ENCODE assay signal across 8 cellular contexts in the genomic region with DNA sequence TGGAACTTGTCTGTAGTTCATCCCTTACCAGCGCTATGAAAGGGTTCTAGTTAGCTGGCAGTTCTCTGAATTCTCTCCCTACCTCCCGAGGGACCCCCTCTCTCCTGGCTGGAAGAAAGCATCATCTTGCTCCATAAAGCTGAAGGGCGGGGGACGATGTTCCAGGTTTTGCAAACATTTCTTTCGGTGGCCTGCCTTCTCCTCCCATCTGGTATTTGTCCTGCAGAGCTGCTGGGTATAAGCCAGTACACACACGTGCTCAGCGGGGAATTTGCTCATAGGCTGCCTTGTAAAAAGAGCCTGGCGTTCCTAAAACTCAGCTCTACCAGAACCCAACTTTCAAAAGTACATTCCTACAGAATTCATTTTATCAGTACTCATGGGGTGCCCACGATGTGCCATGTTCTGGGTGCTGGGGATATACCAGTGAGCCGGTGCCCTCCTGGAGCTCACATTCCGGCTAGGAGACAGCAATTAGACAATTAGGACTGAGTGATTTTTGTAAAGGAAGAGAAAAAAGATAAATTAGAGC. TPM values are rescaled to one million over a fixed set of nuclear protein-coding genes. Genes with fewer than 3 reads are reported as not detected.
A peak's percentile ranks its signal among the peaks of the same experiment; 100 is the strongest.
DNase-seq lines count a peak whose midpoint lies in the region; ATAC-seq and TF ChIP-seq lines count a peak whose summit lies in the region.

No MANE protein-coding gene starts in this region.

- no peak for TF ChIP-seq CTCF in glutamatergic neuron (IDR thresholded peaks at IDR 0.05; ENCODE audit: partially characterized antibody, unreplicated experiment)

- no peak for ATAC-seq in HG03442 (IDR thresholded peaks at IDR 0.05; ENCODE audit: unreplicated experiment)

- intact Hi-C loops in activated T-helper 2 cell treated with anti-CD3 and anti-CD28 coated beads, Interferon-gamma antibody, Interleukin-2, Interleukin-4, amounts not matched to agents 10 μg/mL and 5 μg/mL and 100 μg/mL, durations not matched to agents 14 hours and 24 hours and 36 hours (cut with micrococcal nuclease), result loop anchor here (2.0 kb wide), 3 partner anchors 21 to 51 kb away; no protein-coding TSS in a partner anchor

- H3K36me3 Mint-ChIP-seq in activated T-helper 2 cell treated with anti-CD3 and anti-CD28 coated beads, Interferon-gamma antibody, Interleukin-2, Interleukin-4, amounts not matched to agents 10 μg/mL and 5 μg/mL and 100 μg/mL, durations not matched to agents 14 hours and 24 hours and 36 hours (ENCODE audit: low read depth), result peaks cover 20% of the 10 kb centered on the region
- H3K36me3 Mint-ChIP-seq in glutamatergic neuron (ENCODE audit: unreplicated experiment), result no peaks in the 10 kb centered on the region

- H3K4me1 Mint-ChIP-seq in activated T-helper 2 cell treated with anti-CD3 and anti-CD28 coated beads, Interferon-gamma antibody, Interleukin-2, Interleukin-4, amounts not matched to agents 10 μg/mL and 5 μg/mL and 100 μg/mL, durations not matched to agents 14 hours and 24 hours and 36 hours (ENCODE audit: low read depth), result peaks cover 22% of the 10 kb centered on the region
- peaks cover 22% of the 10 kb centered on the region for H3K4me1 Mint-ChIP-seq in glutamatergic neuron (ENCODE audit: low read depth, unreplicated experiment)

- H3K9me3 Mint-ChIP-seq in activated T-helper 2 cell treated with anti-CD3 and anti-CD28 coated beads, Interferon-gamma antibody, Interleukin-2, Interleukin-4, amounts not matched to agents 10 μg/mL and 5 μg/mL and 100 μg/mL, durations not matched to agents 14 hours and 24 hours and 36 hours, result no peaks in the 10 kb centered on the region
- H3K9me3 Mint-ChIP-seq in glutamatergic neuron (ENCODE audit: unreplicated experiment), result peaks cover 6% of the 10 kb centered on the region

- peak overlapping the region; percentile 84 for H3K27ac Mint-ChIP-seq in activated T-helper 2 cell treated with anti-CD3 and anti-CD28 coated beads, Interferon-gamma antibody, Interleukin-2, Interleukin-4, amounts not matched to agents 10 μg/mL and 5 μg/mL and 100 μg/mL, durations not matched to agents 14 hours and 24 hours and 36 hours
- H3K27ac Mint-ChIP-seq in glutamatergic neuron (ENCODE audit: unreplicated experiment), result peak overlapping the region; percentile 100

- peak overlapping the region; percentile 95 for H3K4me3 Mint-ChIP-seq in activated T-helper 2 cell treated with anti-CD3 and anti-CD28 coated beads, Interferon-gamma antibody, Interleukin-2, Interleukin-4, amounts not matched to agents 10 μg/mL and 5 μg/mL and 100 μg/mL, durations not matched to agents 14 hours and 24 hours and 36 hours (ENCODE audit: low read depth)
- H3K4me3 Mint-ChIP-seq in glutamatergic neuron (ENCODE audit: unreplicated experiment), result peak overlapping the region; percentile 98

- DNase-seq in COLO668 (lab: John Stamatoyannopoulos, UW; ENCODE audit: unreplicated experiment) (peak; percentile 32), LHCN-M2 (ENCODE audit: low read depth) (peak; percentile 57), glutamatergic neuron (peak; percentile 56), nucleus accumbens (lab: John Stamatoyannopoulos, UW) (peak in 45 of 56 donors; percentile 18 to 73 (median 42)), ecto neural progenitor cell (ENCODE audit: low spot score) (no peak)
- no peak for DNase-seq in activated T-helper 2 cell treated with anti-CD3 and anti-CD28 coated beads, Interferon-gamma antibody, Interleukin-2, Interleukin-4, amounts not matched to agents 10 μg/mL and 5 μg/mL and 100 μg/mL, durations not matched to agents 14 hours and 24 hours and 36 hours (ENCODE audit: low spot score)
- no peak for DNase-seq in activated CD4-positive, alpha-beta T cell treated with anti-CD3 and anti-CD28 coated beads for 48 hours

- no peaks in the 10 kb centered on the region for H3K27me3 Mint-ChIP-seq in activated T-helper 2 cell treated with anti-CD3 and anti-CD28 coated beads, Interferon-gamma antibody, Interleukin-2, Interleukin-4, amounts not matched to agents 10 μg/mL and 5 μg/mL and 100 μg/mL, durations not matched to agents 14 hours and 24 hours and 36 hours (ENCODE audit: low read depth)
- H3K27me3 Mint-ChIP-seq in glutamatergic neuron (ENCODE audit: unreplicated experiment), result peaks cover 9% of the 10 kb centered on the region

RNA-seq across cellular contexts. Expression of gene MRPL58, which starts 0.6 kb away (rescaled TPM):
- 56.0 and 84.9 TPM in 2 replicates for total RNA-seq in LHCN-M2 (2014; rRNA removed)
- polyA plus RNA-seq in LHCN-M2 (2012), result 46.3 TPM
- total RNA-seq in activated T-helper 2 cell treated with anti-CD3 and anti-CD28 coated beads, Interferon-gamma antibody, Interleukin-2, Interleukin-4, amounts not matched to agents 10 μg/mL and 5 μg/mL and 100 μg/mL, durations not matched to agents 14 hours and 24 hours and 36 hours, result 65.4 and 68.1 TPM in 2 replicates
- total RNA-seq in glutamatergic neuron (ENCODE audit: unreplicated experiment), result 22.2 TPM

RNA-seq across cellular contexts. Expression of gene CDR2L, which starts 24.4 kb away (rescaled TPM):
- total RNA-seq in LHCN-M2 (2014; rRNA removed) (25.1 and 33.1 TPM in 2 replicates), glutamatergic neuron (ENCODE audit: unreplicated experiment) (59.4 TPM)
- 25.8 TPM for polyA plus RNA-seq in LHCN-M2 (2012)
- 2.3 and 2.4 TPM in 2 replicates for total RNA-seq in activated T-helper 2 cell treated with anti-CD3 and anti-CD28 coated beads, Interferon-gamma antibody, Interleukin-2, Interleukin-4, amounts not matched to agents 10 μg/mL and 5 μg/mL and 100 μg/mL, durations not matched to agents 14 hours and 24 hours and 36 hours

RNA-seq across cellular contexts. Expression of gene ATP5PD, which starts 34.9 kb away (rescaled TPM):
- total RNA-seq in LHCN-M2 (2014; rRNA removed), result 281 and 284 TPM in 2 replicates
- 605 TPM for polyA plus RNA-seq in LHCN-M2 (2012)
- 166 and 170 TPM in 2 replicates for total RNA-seq in activated T-helper 2 cell treated with anti-CD3 and anti-CD28 coated beads, Interferon-gamma antibody, Interleukin-2, Interleukin-4, amounts not matched to agents 10 μg/mL and 5 μg/mL and 100 μg/mL, durations not matched to agents 14 hours and 24 hours and 36 hours
- total RNA-seq in glutamatergic neuron (ENCODE audit: unreplicated experiment), result 139 TPM

RNA-seq across cellular contexts. Expression of gene KCTD2, which starts 35.2 kb away (rescaled TPM):
- 22.8 and 26.9 TPM in 2 replicates for total RNA-seq in LHCN-M2 (2014; rRNA removed)
- polyA plus RNA-seq in LHCN-M2 (2012), result 17.3 TPM
- total RNA-seq in activated T-helper 2 cell treated with anti-CD3 and anti-CD28 coated beads, Interferon-gamma antibody, Interleukin-2, Interleukin-4, amounts not matched to agents 10 μg/mL and 5 μg/mL and 100 μg/mL, durations not matched to agents 14 hours and 24 hours and 36 hours, result 18.0 and 20.7 TPM in 2 replicates
- total RNA-seq in glutamatergic neuron (ENCODE audit: unreplicated experiment), result 23.4 TPM

RNA-seq across cellular contexts. Expression of gene HID1, which starts 39.3 kb away (rescaled TPM):
- total RNA-seq in LHCN-M2 (2014; rRNA removed), result not detected in 2 replicates
- polyA plus RNA-seq in LHCN-M2 (2012), result 0.12 TPM
- 0.07 and 0.37 TPM in 2 replicates for total RNA-seq in activated T-helper 2 cell treated with anti-CD3 and anti-CD28 coated beads, Interferon-gamma antibody, Interleukin-2, Interleukin-4, amounts not matched to agents 10 μg/mL and 5 μg/mL and 100 μg/mL, durations not matched to agents 14 hours and 24 hours and 36 hours
- total RNA-seq in glutamatergic neuron (ENCODE audit: unreplicated experiment), result 106 TPM

Comparison
In these comparisons a context has a peak if more than half of its experiments do, and no peak if none do; other contexts are left out.
1. DNase-seq: peak in COLO668 (single experiment), LHCN-M2 (single experiment), glutamatergic neuron (single experiment) and nucleus accumbens (45 of 56); none in activated T-helper 2 cell treated with anti-CD3 and anti-CD28 coated beads, Interferon-gamma antibody, Interleukin-2, Interleukin-4, amounts not matched to agents 10 μg/mL and 5 μg/mL and 100 μg/mL, durations not matched to agents 14 hours and 24 hours and 36 hours (single experiment), ecto neural progenitor cell (single experiment) and activated CD4-positive, alpha-beta T cell treated with anti-CD3 and anti-CD28 coated beads for 48 hours (single experiment).